Comparison of ENCODE assay signal across 14 cellular contexts in the genomic region with DNA sequence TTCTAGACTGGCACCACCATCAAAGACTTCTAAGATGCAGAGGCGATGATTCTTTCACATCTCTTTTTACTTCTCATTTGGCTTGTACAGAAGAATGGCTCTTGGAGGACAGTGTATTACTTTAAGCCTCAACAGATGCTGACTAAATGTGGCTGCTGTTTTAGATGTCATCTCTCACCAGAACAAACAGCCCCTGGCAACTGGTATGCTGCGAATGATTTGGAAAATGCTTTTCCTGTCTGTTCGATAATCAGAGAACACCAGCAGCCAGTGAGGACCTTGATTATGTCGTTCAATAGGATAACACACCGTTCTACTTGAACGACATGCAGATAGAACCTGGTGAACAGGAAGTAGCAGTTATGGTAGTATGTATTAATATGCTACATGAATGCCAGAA.
"Had no signal": no experiment of that assay in that cellular context is flagged by ENCODE, and none has a peak within 500 bp of the region (broad histone marks: within the 10 kb centered on the region; RNA-seq: fewer than 3 reads in every experiment).

No MANE protein-coding gene starts in this region.

- H3K9me3 Mint-ChIP-seq: T-cell had no signal

- H3K4me3 Mint-ChIP-seq: T-cell had no signal

- H3K27me3 Mint-ChIP-seq: T-cell had no signal

- ATAC-seq: T-cell had no signal

- H3K27ac Mint-ChIP-seq: T-cell had no signal

- DNase-seq: KBM-7, MV-4-11, NCI-H1048, NCI-H1105, NCI-H1417, NCI-H1436 treated with DMSO at 0.1 percent for 48 hours, NCI-H1694, NCI-H187 treated with DMSO at 0.1 percent for 48 hours, NCI-H2029 treated with DMSO at 0.1 percent for 48 hours, NCI-H526 treated with DMSO at 0.1 percent for 48 hours, NCI-H748 treated with DMSO at 0.1 percent for 48 hours, SHP77, SW 1271, T-cell had no signal
